ENCODE assay signal across 18 cellular contexts in the genomic region with DNA sequence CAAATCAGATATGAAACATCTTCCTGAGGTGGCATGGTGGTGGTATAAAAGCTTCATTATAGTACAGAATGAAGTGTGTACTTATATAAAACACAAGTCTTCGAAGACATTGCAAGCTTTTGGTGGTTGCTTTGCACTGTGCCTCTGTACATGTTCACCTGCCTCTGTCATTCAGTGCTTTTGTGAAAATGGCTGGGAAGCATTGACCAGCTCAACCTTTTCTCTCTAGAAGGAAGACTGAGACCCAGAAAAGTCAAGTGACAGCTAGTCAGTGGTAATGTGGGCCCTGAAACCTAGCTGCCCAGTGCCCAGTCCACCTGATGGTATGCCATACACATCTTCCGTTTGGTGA. TPM values are rescaled to one million over a fixed set of nuclear protein-coding genes. Genes with fewer than 3 reads are reported as not detected.
A peak's percentile ranks its signal among the peaks of the same experiment; 100 is the strongest.
DNase-seq lines count a peak whose midpoint lies in the region; ATAC-seq and TF ChIP-seq lines count a peak whose summit lies in the region.
"Had no signal": no experiment of that assay in that cellular context is flagged by ENCODE, and none has a peak within 500 bp of the region (broad histone marks: within the 10 kb centered on the region; RNA-seq: fewer than 3 reads in every experiment).

No MANE protein-coding gene starts in this region.

- no peaks in the 10 kb centered on the region for H3K36me3 ChIP-seq in mesenchymal stem cell (ENCODE audit: control insufficient read depth in 1 of 2, insufficient read depth in 2 of 2, low read depth in 1 of 2, low read length in 2 of 2)
- H3K36me3 ChIP-seq in transverse colon = no peaks in the 10 kb centered on the region
- H3K36me3 ChIP-seq: BLaER1 treated with 17β-estradiol and CSF1 and Interleukin-3, amounts not matched to agents 10 nM and 100 nM; lower lobe of right lung had no signal

- no peaks in the 10 kb centered on the region for H3K9me3 Mint-ChIP-seq in activated T-cell treated with anti-CD3 and anti-CD28 coated beads, Interleukin-2, amount 50 U/mL, for 24 hours
- H3K9me3 Mint-ChIP-seq: activated CD4-positive, alpha-beta memory T cell treated with anti-CD3 and anti-CD28 coated beads, Interleukin-2, amount 10 ng/mL, durations not matched to agents 7 days and 5 days; activated T-cell treated with anti-CD3 and anti-CD28 coated beads, Interleukin-2, amount 50 U/mL, for 4 hours; natural killer cell had no signal

- peak overlapping the region; percentile 95 for H2AK5ac ChIP-seq in mesenchymal stem cell (ENCODE audit: low read length, severe bottlenecking)

- no peak for DNase-seq in activated T-cell treated with anti-CD3 and anti-CD28 coated beads, Interleukin-2, amount 50 U/mL, for 24 hours
- no peak for DNase-seq in activated T-cell treated with anti-CD3 and anti-CD28 coated beads, Interleukin-2, amount 50 U/mL, for 48 hours
- DNase-seq in mesenchymal stem cell (no peak), transverse colon (no peak), GM13977 (ENCODE audit: low spot score) (no peak), T-helper 17 cell (no peak)
- DNase-seq: activated CD4-positive, alpha-beta memory T cell treated with anti-CD3 and anti-CD28 coated beads, Interleukin-2, amount 10 ng/mL, durations not matched to agents 7 days and 5 days; activated T-cell treated with anti-CD3 and anti-CD28 coated beads, Interleukin-2, amount 50 U/mL, for 4 hours; lower lobe of right lung; MM.1S; natural killer cell had no signal

- peaks cover 20% of the 10 kb centered on the region for H3K79me1 ChIP-seq in mesenchymal stem cell (replicated peaks; ENCODE audit: low read length, poor library complexity, severe bottlenecking)

- 100% methylated on average over 2 of the region's 2 CpGs for WGBS in mesenchymal stem cell
- 58 to 81% methylated on average over 2 of the region's 2 CpGs for WGBS in transverse colon (ENCODE audit: low coverage in 1 of 2), 2 donors

- H4K8ac ChIP-seq in mesenchymal stem cell (ENCODE audit: low read length) = no peak overlapping the region

- TF ChIP-seq EP300 in transverse colon (IDR thresholded peaks at IDR 0.05; ENCODE audit: low read depth) = no peak

- no peak overlapping the region for H2BK15ac ChIP-seq in mesenchymal stem cell (ENCODE audit: low read depth, poor library complexity, severe bottlenecking)

- H3K23ac ChIP-seq in mesenchymal stem cell (ENCODE audit: low read length in 2 of 2) = no peak overlapping the region

- no peak overlapping the region for H3K4me2 ChIP-seq in mesenchymal stem cell (ENCODE audit: low read length, poor library complexity, severe bottlenecking)
- H3K4me2 ChIP-seq: smooth muscle cell had no signal

- no peak overlapping the region for H3K4me3 Mint-ChIP-seq in activated T-cell treated with anti-CD3 and anti-CD28 coated beads, Interleukin-2, amount 50 U/mL, for 24 hours
- no peak overlapping the region for H3K4me3 Mint-ChIP-seq in T-helper 17 cell
- H3K4me3 Mint-ChIP-seq: activated CD4-positive, alpha-beta memory T cell treated with anti-CD3 and anti-CD28 coated beads, Interleukin-2, amount 10 ng/mL, durations not matched to agents 7 days and 5 days; natural killer cell had no signal

- H3K27me3 ChIP-seq in mesenchymal stem cell (ENCODE audit: control insufficient read depth in 1 of 2, insufficient read depth in 1 of 2, low read length in 2 of 2) (no peaks in the 10 kb centered on the region), transverse colon (no peaks in the 10 kb centered on the region)

- no peak for ATAC-seq in T-helper 17 cell
- no peak for ATAC-seq in GM19463 (IDR thresholded peaks at IDR 0.05; ENCODE audit: unreplicated experiment)
- ATAC-seq: activated T-cell treated with anti-CD3 and anti-CD28 coated beads, Interleukin-2, amount 50 U/mL, for 4 hours; lower lobe of right lung; natural killer cell had no signal

- intact Hi-C loops in transverse colon (cut with DNase I; ENCODE audit: low total_unique reads) = no loop called here

- no peak overlapping the region for H2AFZ ChIP-seq in mesenchymal stem cell (ENCODE audit: low read depth, low read length)

- H3K4ac ChIP-seq in mesenchymal stem cell (ENCODE audit: low read depth in 1 of 2, low read length in 2 of 2) = no peak overlapping the region

- H3K18ac ChIP-seq in mesenchymal stem cell (ENCODE audit: low read depth in 1 of 2, low read length in 2 of 2) = no peak overlapping the region

- H3K27ac ChIP-seq in VCaP (peak overlapping the region; percentile 90), mesenchymal stem cell (ENCODE audit: low read length, poor library complexity, severe bottlenecking) (peak overlapping the region; percentile 40), transverse colon (peak overlapping the region; percentile 59 to 78 (median 77))
- H3K27ac ChIP-seq: BLaER1 treated with 17β-estradiol and CSF1 and Interleukin-3, amounts not matched to agents 10 nM and 100 nM had no signal

- peak overlapping the region in 1 of 2 experiments; percentile 47 for H2BK12ac ChIP-seq in mesenchymal stem cell (ENCODE audit: low read length in 2 of 2)

- peaks cover 46% of the 10 kb centered on the region for H3K4me1 Mint-ChIP-seq in activated T-cell treated with anti-CD3 and anti-CD28 coated beads, Interleukin-2, amount 50 U/mL, for 24 hours (ENCODE audit: low read depth)
- peaks cover 49% of the 10 kb centered on the region for H3K4me1 Mint-ChIP-seq in T-helper 17 cell

- H3K27ac Mint-ChIP-seq in activated T-cell treated with anti-CD3 and anti-CD28 coated beads, Interleukin-2, amount 50 U/mL, for 24 hours = peak overlapping the region; percentile 8
- H3K27ac Mint-ChIP-seq in T-helper 17 cell = no peak overlapping the region
- H3K27ac Mint-ChIP-seq: activated CD4-positive, alpha-beta memory T cell treated with anti-CD3 and anti-CD28 coated beads, Interleukin-2, amount 10 ng/mL, durations not matched to agents 7 days and 5 days; activated naive CD8-positive, alpha-beta T cell; natural killer cell had no signal

- H3K14ac ChIP-seq in mesenchymal stem cell (ENCODE audit: low read length in 2 of 2) = no peak overlapping the region

- no peak overlapping the region for H2BK120ac ChIP-seq in mesenchymal stem cell (ENCODE audit: low read depth, low read length)

- H3K4me1 ChIP-seq in mesenchymal stem cell (ENCODE audit: control insufficient read depth, insufficient read depth, low read depth, low read length) = peaks cover 20% of the 10 kb centered on the region
- H3K4me1 ChIP-seq in transverse colon = peaks cover 33 to 92% (median 57%) of the 10 kb centered on the region in 4 donors

- no peak overlapping the region for H4K91ac ChIP-seq in mesenchymal stem cell (ENCODE audit: low read length)

- no peaks in the 10 kb centered on the region for H3K9me3 ChIP-seq in mesenchymal stem cell (ENCODE audit: control insufficient read depth, low read length)
- H3K9me3 ChIP-seq in transverse colon = no peaks in the 10 kb centered on the region
- no peaks in the 10 kb centered on the region for H3K9me3 ChIP-seq in T-helper 17 cell (ENCODE audit: control insufficient read depth, low read length, poor library complexity, severe bottlenecking)
- H3K9me3 ChIP-seq: BLaER1 treated with 17β-estradiol and CSF1 and Interleukin-3, amounts not matched to agents 10 nM and 100 nM; lower lobe of right lung had no signal

- peaks cover 2% of the 10 kb centered on the region for H3K36me3 Mint-ChIP-seq in activated T-cell treated with anti-CD3 and anti-CD28 coated beads, Interleukin-2, amount 50 U/mL, for 24 hours (ENCODE audit: low read depth)
- H3K36me3 Mint-ChIP-seq in T-helper 17 cell (ENCODE audit: low read depth) = peaks cover 2% of the 10 kb centered on the region
- H3K36me3 Mint-ChIP-seq: activated naive CD8-positive, alpha-beta T cell; natural killer cell had no signal

- TF ChIP-seq POLR2A in transverse colon (IDR thresholded peaks at IDR 0.05) = no peak

- no peak for TF ChIP-seq CTCF in VCaP (conservative IDR thresholded peaks at IDR 0.05)
- no peak for TF ChIP-seq CTCF in transverse colon (IDR thresholded peaks at IDR 0.05)
- TF ChIP-seq CTCF in GM13977 (IDR thresholded peaks at IDR 0.05; ENCODE audit: extremely low read depth, insufficient read depth, missing control alignments) = no peak

- no peak overlapping the region for H2BK5ac ChIP-seq in mesenchymal stem cell (ENCODE audit: low read depth, low read length, poor library complexity, severe bottlenecking)

- H3K4me3 ChIP-seq in mesenchymal stem cell (ENCODE audit: insufficient read depth in 1 of 2, low read depth in 1 of 2, low read length in 2 of 2) = no peak overlapping the region
- no peak overlapping the region for H3K4me3 ChIP-seq in transverse colon
- H3K4me3 ChIP-seq: BLaER1 treated with 17β-estradiol and CSF1 and Interleukin-3, amounts not matched to agents 10 nM and 100 nM; coronary artery; lower lobe of right lung; smooth muscle cell had no signal

- H3K27me3 Mint-ChIP-seq in activated T-cell treated with anti-CD3 and anti-CD28 coated beads, Interleukin-2, amount 50 U/mL, for 24 hours = no peaks in the 10 kb centered on the region
- no peaks in the 10 kb centered on the region for H3K27me3 Mint-ChIP-seq in T-helper 17 cell
- H3K27me3 Mint-ChIP-seq: activated naive CD8-positive, alpha-beta T cell; brain had no signal

- H3K9ac ChIP-seq in mesenchymal stem cell (ENCODE audit: low read length) = no peak overlapping the region
- H3K9ac ChIP-seq: BLaER1 treated with 17β-estradiol and CSF1 and Interleukin-3, amounts not matched to agents 10 nM and 100 nM had no signal

- in situ Hi-C loops in transverse colon (cut with MboI; ENCODE audit: low pct_ligation_motif_present in 1 of 4, low pct_unique_long_range_greater_than_20kb in 1 of 4, low sequenced_read_pairs in 3 of 4) = no loop called here
- in situ Hi-C loops in GM13977 (cut with MboI; ENCODE audit: low pct_unique_long_range_greater_than_20kb, low sequenced_read_pairs, unreplicated experiment) = no loop called here

RNA-seq across cellular contexts. Expression of a gene that starts 12.1 kb away (rescaled TPM):
- polyA plus RNA-seq in mesenchymal stem cell (2013, experiment 1 of 2) = 31.2 TPM
- 32.5 TPM for polyA plus RNA-seq in mesenchymal stem cell (2013, experiment 2 of 2)
- total RNA-seq in transverse colon = 100 to 1,000 TPM in 3 of 4 donors, 10 to 100 TPM in 1; 80.4 to 267 (median 207) TPM
- total RNA-seq in T-helper 17 cell = 10 to 100 TPM; 61.7 to 79.5 TPM

Comparison
In these comparisons a context has a peak if more than half of its experiments do, and no peak if none do; other contexts are left out.
1. H3K27ac ChIP-seq: peak in every context shown above with its lines; median percentile 90 in VCaP; 77 in transverse colon; 40 in mesenchymal stem cell.